In genomic region chr4:8766610-8767009, GRCh38 we compare ENCODE assay signal across 14 cellular contexts.
"Had no signal": no experiment of that assay in that cellular context is flagged by ENCODE, and none has a peak within 500 bp of the region (broad histone marks: within the 10 kb centered on the region; RNA-seq: fewer than 3 reads in every experiment).

No MANE protein-coding gene starts in this region.

- H3K9me3 ChIP-seq: colonic mucosa, esophagus squamous epithelium, pancreas had no signal

- ATAC-seq: activated naive CD4-positive, alpha-beta T cell treated with anti-CD3 and anti-CD28 coated beads, Interleukin-2, amount 50 U/mL, for 72 hours; pancreas had no signal

- H3K36me3 ChIP-seq: colonic mucosa, esophagus squamous epithelium, pancreas had no signal

- H3K27ac Mint-ChIP-seq: activated naive CD4-positive, alpha-beta T cell treated with anti-CD3 and anti-CD28 coated beads, Interleukin-2, amount 50 U/mL, for 72 hours; type B pancreatic cell had no signal

- DNase-seq: activated CD4-positive, CD25-positive, alpha-beta regulatory T cell treated with anti-CD3 and anti-CD28 coated beads, Interleukin-2, amount 50 U/mL, for 72 hours; activated T-cell treated with anti-CD3 and anti-CD28 coated beads for 4 hours; caudate nucleus; colonic mucosa; esophagus squamous epithelium; hypothalamus; midbrain; stimulated activated CD4-positive, alpha-beta T cell treated with anti-CD3 and anti-CD28 coated beads, Interleukin-15, amount 100 ng/mL, for 24 hours; stimulated activated CD4-positive, alpha-beta T cell treated with anti-CD3 and anti-CD28 coated beads, Interleukin-4, amount 100 ng/mL, for 1 hour; stimulated activated naive CD4-positive, alpha-beta T cell had no signal

- H3K4me1 ChIP-seq: colonic mucosa, esophagus squamous epithelium, pancreas had no signal

- H3K4me3 Mint-ChIP-seq: type B pancreatic cell had no signal

- H3K36me3 Mint-ChIP-seq: activated naive CD4-positive, alpha-beta T cell treated with anti-CD3 and anti-CD28 coated beads, Interleukin-2, amount 50 U/mL, for 72 hours; type B pancreatic cell had no signal

- H3K27ac ChIP-seq: colonic mucosa, esophagus squamous epithelium, pancreas had no signal

- H3K9me3 Mint-ChIP-seq: type B pancreatic cell had no signal

- H3K4me3 ChIP-seq: colonic mucosa, esophagus squamous epithelium, lung, pancreas had no signal

- H3K27me3 ChIP-seq: colonic mucosa, pancreas had no signal
